Comparison of ENCODE assay signal across 17 cellular contexts in genomic region chr3:62817678-62818077, GRCh38. TPM values are rescaled to one million over a fixed set of nuclear protein-coding genes. Genes with fewer than 3 reads are reported as not detected.
DNase-seq lines count a peak whose midpoint lies in the region; ATAC-seq and TF ChIP-seq lines count a peak whose summit lies in the region.
"Had no signal": no experiment of that assay in that cellular context is flagged by ENCODE, and none has a peak within 500 bp of the region (broad histone marks: within the 10 kb centered on the region; RNA-seq: fewer than 3 reads in every experiment).

No MANE protein-coding gene starts in this region.

- peak; percentile 85 for ATAC-seq in DND-41 (ENCODE audit: insufficient read depth, low read depth)
- ATAC-seq in HG03342 (IDR thresholded peaks at IDR 0.05; ENCODE audit: unreplicated experiment) = no peak
- ATAC-seq: T-cell had no signal

- TF ChIP-seq EP300 in esophagus muscularis mucosa (IDR thresholded peaks at IDR 0.05) = no peak

- H2AFZ ChIP-seq in DND-41 (ENCODE audit: low read depth, low read length) = no peak overlapping the region

- TF ChIP-seq POLR2A in Raji (IDR thresholded peaks at IDR 0.05; ENCODE audit: insufficient read depth, low read depth, low read length) (0 out of 2 replicates have a peak, but pooled peaks have one; percentile 14), esophagus muscularis mucosa (IDR thresholded peaks at IDR 0.05; ENCODE audit: low read depth) (no peak)

- H3K79me2 ChIP-seq in DND-41 (ENCODE audit: insufficient read depth, low read length) = no peaks in the 10 kb centered on the region

- H3K9ac ChIP-seq in DND-41 (ENCODE audit: low read depth, low read length) = no peak overlapping the region

- H3K27ac ChIP-seq in DND-41 (ENCODE audit: low read length) = no peak overlapping the region
- H3K27ac ChIP-seq in esophagus muscularis mucosa (replicated peaks in 1 of 4) = no peak overlapping the region

- intact Hi-C loops in esophagus muscularis mucosa (cut with DNase I) = no loop called here

- no peaks in the 10 kb centered on the region for H3K27me3 ChIP-seq in DND-41 (ENCODE audit: insufficient read depth, low read length, poor library complexity)
- H3K27me3 ChIP-seq in esophagus muscularis mucosa = no peaks in the 10 kb centered on the region

- H3K36me3 ChIP-seq in DND-41 (ENCODE audit: insufficient read depth, low read length) (no peaks in the 10 kb centered on the region), esophagus muscularis mucosa (no peaks in the 10 kb centered on the region)

- H3K4me1 ChIP-seq in DND-41 (ENCODE audit: insufficient read depth, low read length) = peaks cover 31% of the 10 kb centered on the region
- peaks cover 0 to 4% (median 0%) of the 10 kb centered on the region in 4 donors for H3K4me1 ChIP-seq in esophagus muscularis mucosa

- H3K9me3 ChIP-seq in DND-41 (ENCODE audit: insufficient read depth, low read length, severe bottlenecking) = no peaks in the 10 kb centered on the region
- H3K9me3 ChIP-seq in esophagus muscularis mucosa = no peaks in the 10 kb centered on the region

- H4K20me1 ChIP-seq in DND-41 (ENCODE audit: insufficient read depth, low read length) = no peaks in the 10 kb centered on the region

- TF ChIP-seq CTCF in DND-41 (IDR thresholded peaks at IDR 0.05; ENCODE audit: borderline replicate concordance, extremely low read depth, low read length, poor library complexity, severe bottlenecking) (no peak), esophagus muscularis mucosa (IDR thresholded peaks at IDR 0.05) (no peak)

- H3K4me2 ChIP-seq in DND-41 (ENCODE audit: insufficient read depth, low read length) = no peak overlapping the region

- H3K4me3 ChIP-seq in DND-41 (ENCODE audit: low read depth in 1 of 2, low read length in 2 of 2) (no peak overlapping the region), esophagus muscularis mucosa (no peak overlapping the region)

- no peak for DNase-seq in DND-41
- peak; percentile 3 for DNase-seq in KBM-7
- peak; percentile 52 for DNase-seq in iris pigment epithelial cell (ENCODE audit: low read depth)
- DNase-seq in T-helper 9 cell = no peak
- no peak for DNase-seq in esophagus muscularis mucosa (ENCODE audit: extremely low spot score)
- DNase-seq: DMS79 treated with DMSO at 0.1 percent for 48 hours, GDM1, GOT3, KG1, NCI-H1092 treated with DMSO at 0.1 percent for 48 hours, NCI-H2081 treated with DMSO at 0.1 percent for 48 hours, T-cell had no signal

- in situ Hi-C loops in KBM-7 (cut with MboI; ENCODE audit: low pct_unique_long_range_greater_than_20kb, low sequenced_read_pairs) = no loop called here

- WGBS in esophagus muscularis mucosa = 80% methylated on average over 2 of the region's 2 CpGs

RNA-seq across cellular contexts. Expression of gene CADPS, which starts 57.5 kb away (rescaled TPM):
- total RNA-seq in esophagus muscularis mucosa = 1 to 10 TPM; 1.0 to 8.1 (median 2.0) TPM
- total RNA-seq: CD4-positive, CD25-positive, alpha-beta regulatory T cell; M059J; SK-MEL-5 had no signal

Comparison
In these comparisons a context has a peak if more than half of its experiments do, and no peak if none do; other contexts are left out.
1. DNase-seq: peak in KBM-7 (single experiment) and iris pigment epithelial cell (single experiment); none in DND-41 (single experiment), T-helper 9 cell (single experiment) and esophagus muscularis mucosa (single experiment).